In genomic region chr19:21141787-21142464, GRCh38 we compare ENCODE assay signal across 8 cellular contexts.
DNase-seq lines count a peak whose midpoint lies in the region; ATAC-seq and TF ChIP-seq lines count a peak whose summit lies in the region.

ZNF431 (plus strand) TSS chr19:21142040; CDS start chr19:21142184, 144 bp downstream.

- DNase-seq in Ammon's horn (ENCODE audit: low spot score) (peak; percentile 98), NCI-H510A treated with DMSO at 0.1 percent for 48 hours (lab: John Stamatoyannopoulos, UW) (peak; percentile 85), cerebellar nuclear complex (lab: John Stamatoyannopoulos, UW) (peak; percentile 83 to 90), islet precursor cell (peak; percentile 98)
- DNase-seq in activated CD4-positive, alpha-beta T cell treated with anti-CD3 and anti-CD28 coated beads for 1 hour: peak; percentile 81
- DNase-seq in stimulated activated CD4-positive, alpha-beta T cell treated with anti-CD3 and anti-CD28 coated beads, Interleukin-12 subunit alpha, Interleukin-12 subunit beta, amount 100 ng/mL, for 48 hours (ENCODE audit: low read depth in 2 of 3, low spot score in 1 of 3): peak; percentile 78 to 83 (median 80)

- peak; percentile 86 for TF ChIP-seq POLR2A in GM19193 (IDR thresholded peaks at IDR 0.05; ENCODE audit: extremely low read depth, insufficient read depth, insufficient read length)

- peak; percentile 99 for ATAC-seq in HG03439 (IDR thresholded peaks at IDR 0.05; ENCODE audit: unreplicated experiment)

Comparison
In these comparisons a context has a peak if more than half of its experiments do, and no peak if none do; other contexts are left out.
1. Peak in every context shown above with its lines: DNase-seq and ATAC-seq.